10 cellular contexts compared by ENCODE assay signal in genomic region chr16:72008065-72008423, GRCh38. TPM values are rescaled to one million over a fixed set of nuclear protein-coding genes. Genes with fewer than 3 reads are reported as not detected.
DNase-seq lines count a peak whose midpoint lies in the region; ATAC-seq and TF ChIP-seq lines count a peak whose summit lies in the region.
"Not testable (repeated sequence)": the region's sequence is repeated elsewhere in the genome, so short reads cannot be mapped to it uniquely, and the experiment has no call there.
"Had no signal": no experiment of that assay in that cellular context is flagged by ENCODE, and none has a peak within 500 bp of the region (broad histone marks: within the 10 kb centered on the region; RNA-seq: fewer than 3 reads in every experiment).

No MANE protein-coding gene starts in this region.

- not testable (repeated sequence) for H3K4me1 ChIP-seq in HAP-1; Panc1 (ENCODE audit: control insufficient read depth, insufficient read depth, low read length); hepatocyte (ENCODE audit: insufficient read depth)

- in situ Hi-C loops in HAP-1 (cut with MboI; ENCODE audit: low sequenced_read_pairs); Panc1 (cut with HindIII; ENCODE audit: low pct_unique_long_range_greater_than_20kb, low sequenced_read_pairs): not testable (repeated sequence)

- not testable (repeated sequence) for H3K27me3 ChIP-seq in HAP-1 (ENCODE audit: low read depth); Panc1 (ENCODE audit: control insufficient read depth, insufficient read depth, low read length); hepatocyte

- intact Hi-C loops in Panc1 (cut with micrococcal nuclease; ENCODE audit: unreplicated experiment), result not testable (repeated sequence)

- H3K27ac ChIP-seq in Panc1 (ENCODE audit: low read length) (peak overlapping the region; percentile 57), hepatocyte (peak overlapping the region; percentile 22)

- H3K9me3 ChIP-seq in HAP-1; Panc1 (ENCODE audit: control insufficient read depth, insufficient read depth, low read depth, low read length); hepatocyte (ENCODE audit: low read depth): not testable (repeated sequence)

- peak overlapping the region; percentile 71 for H3K4me2 ChIP-seq in hepatocyte

- not testable (repeated sequence) for H3K27me3 Mint-ChIP-seq in activated T-cell treated with anti-CD3 and anti-CD28 coated beads, Interleukin-2, amount 50 U/mL, for 72 hours (ENCODE audit: low read depth); nephron (ENCODE audit: low read depth)
- peaks cover 5 to 14% of the 10 kb centered on the region in 2 donors for H3K27me3 Mint-ChIP-seq in stimulated activated naive B cell treated with anti-CD40 and anti-IgM and Interleukin-4, amounts not matched to agents 10 μg/mL and 1 μg/mL and 100 μg/mL, for 72 hours

- DNase-seq in AG04449 (ENCODE audit: low read depth, low spot score); HAP-1 (ENCODE audit: low spot score in 2 of 2); Panc1 (ENCODE audit: low read depth, low spot score); activated T-cell treated with anti-CD3 and anti-CD28 coated beads, Interleukin-2, amount 50 U/mL, for 72 hours; choroid plexus epithelial cell (ENCODE audit: low read depth); hepatocyte (ENCODE audit: low spot score); stimulated activated naive B cell treated with anti-CD40 and anti-IgM and Interleukin-4, amounts not matched to agents 10 μg/mL and 1 μg/mL and 100 μg/mL, for 72 hours: not testable (repeated sequence)

- not testable (repeated sequence) for H3K36me3 ChIP-seq in HAP-1 (replicated peaks); Panc1 (ENCODE audit: control insufficient read depth, insufficient read depth, low read length); hepatocyte (replicated peaks; ENCODE audit: insufficient read depth, low read depth)

- ATAC-seq in Panc1; activated T-cell treated with anti-CD3 and anti-CD28 coated beads, Interleukin-2, amount 50 U/mL, for 72 hours (replicated peaks in 1 of 2); stimulated activated naive B cell treated with anti-CD40 and anti-IgM and Interleukin-4, amounts not matched to agents 10 μg/mL and 1 μg/mL and 100 μg/mL, for 72 hours (replicated peaks): not testable (repeated sequence)

- H2AFZ ChIP-seq in hepatocyte, result peak overlapping the region; percentile 79

- POLR2A ChIA-PET in AG04449 (lab: Yijun Ruan, JAX); Panc1 (lab: Charles Lee): not testable (repeated sequence)

- not testable (repeated sequence) for BruUV-seq in Panc1 (replicated peaks; lab: Mats Ljungman, UMichigan)

- H3K36me3 Mint-ChIP-seq in activated T-cell treated with anti-CD3 and anti-CD28 coated beads, Interleukin-2, amount 50 U/mL, for 72 hours (ENCODE audit: insufficient read depth in 2 of 2); nephron (ENCODE audit: low read depth): not testable (repeated sequence)
- peaks cover 10 to 22% of the 10 kb centered on the region in 2 donors for H3K36me3 Mint-ChIP-seq in stimulated activated naive B cell treated with anti-CD40 and anti-IgM and Interleukin-4, amounts not matched to agents 10 μg/mL and 1 μg/mL and 100 μg/mL, for 72 hours

- 88% methylated on average over 9 of the region's 9 CpGs for WGBS in hepatocyte (ENCODE audit: low lambda C conversion rate, missing lambda C conversion rate)

- H3K4me3 ChIP-seq in AG04449 (ENCODE audit: low read depth, low read length), result peak overlapping the region; percentile 15
- peak overlapping the region; percentile 97 for H3K4me3 ChIP-seq in HAP-1
- peak overlapping the region; percentile 43 to 94 for H3K4me3 ChIP-seq in Panc1 (ENCODE audit: low read depth in 2 of 2, low read length in 2 of 2)
- peak overlapping the region; percentile 77 for H3K4me3 ChIP-seq in choroid plexus epithelial cell (ENCODE audit: low read depth, low read length)
- H3K4me3 ChIP-seq in hepatocyte, result not testable (repeated sequence)

- TF ChIP-seq CTCF in AG04449 (IDR thresholded peaks at IDR 0.05; ENCODE audit: insufficient read depth, low read length, missing control alignments); Panc1 (IDR thresholded peaks at IDR 0.05); choroid plexus epithelial cell (conservative IDR thresholded peaks at IDR 0.05; ENCODE audit: low read depth, low read length); hepatocyte (IDR thresholded peaks at IDR 0.05; ENCODE audit: poor library complexity); nephron (IDR thresholded peaks at IDR 0.05; ENCODE audit: unreplicated experiment in 3 of 3): not testable (repeated sequence)

- not testable (repeated sequence) for H3K9me2 ChIP-seq in hepatocyte (replicated peaks; ENCODE audit: insufficient read depth)

- H3K27ac Mint-ChIP-seq in activated T-cell treated with anti-CD3 and anti-CD28 coated beads, Interleukin-2, amount 50 U/mL, for 72 hours; nephron: not testable (repeated sequence)
- H3K27ac Mint-ChIP-seq in stimulated activated naive B cell treated with anti-CD40 and anti-IgM and Interleukin-4, amounts not matched to agents 10 μg/mL and 1 μg/mL and 100 μg/mL, for 72 hours, result peak overlapping the region; percentile 97

- not testable (repeated sequence) for H4K20me1 ChIP-seq in hepatocyte (ENCODE audit: insufficient read depth, poor library complexity, severe bottlenecking)

- not testable (repeated sequence) for H3K79me2 ChIP-seq in hepatocyte

- peaks cover 24% of the 10 kb centered on the region for H3K4me1 Mint-ChIP-seq in activated T-cell treated with anti-CD3 and anti-CD28 coated beads, Interleukin-2, amount 50 U/mL, for 72 hours (ENCODE audit: low read depth)
- H3K4me1 Mint-ChIP-seq in nephron, result peaks cover 16% of the 10 kb centered on the region
- peaks cover 11 to 20% of the 10 kb centered on the region in 2 donors for H3K4me1 Mint-ChIP-seq in stimulated activated naive B cell treated with anti-CD40 and anti-IgM and Interleukin-4, amounts not matched to agents 10 μg/mL and 1 μg/mL and 100 μg/mL, for 72 hours

- peak overlapping the region; percentile 89 to 98 for H3K4me3 Mint-ChIP-seq in activated T-cell treated with anti-CD3 and anti-CD28 coated beads, Interleukin-2, amount 50 U/mL, for 72 hours
- peak overlapping the region; percentile 92 to 96 (median 93) for H3K4me3 Mint-ChIP-seq in nephron
- peak overlapping the region; percentile 88 to 94 for H3K4me3 Mint-ChIP-seq in stimulated activated naive B cell treated with anti-CD40 and anti-IgM and Interleukin-4, amounts not matched to agents 10 μg/mL and 1 μg/mL and 100 μg/mL, for 72 hours

- CTCF ChIA-PET in AG04449 (lab: Yijun Ruan, JAX); Panc1 (lab: Charles Lee): not testable (repeated sequence)

- H3K9me3 Mint-ChIP-seq in activated T-cell treated with anti-CD3 and anti-CD28 coated beads, Interleukin-2, amount 50 U/mL, for 72 hours; nephron; stimulated activated naive B cell treated with anti-CD40 and anti-IgM and Interleukin-4, amounts not matched to agents 10 μg/mL and 1 μg/mL and 100 μg/mL, for 72 hours: not testable (repeated sequence)

RNA-seq across cellular contexts. Expression of gene DHODH, which starts 0.5 kb away (rescaled TPM):
- total RNA-seq in Panc1 (2021; ENCODE audit: unreplicated experiment) (8.9 TPM), hepatocyte (4.2 and 6.6 TPM in 2 replicates)
- polyA plus RNA-seq in Panc1 (2012; ENCODE audit: insufficient read length), result 6.1 TPM
- 10 to 100 TPM in 1 of 2 donors, 1 to 10 TPM in 1; 9.8 to 15.0 TPM for total RNA-seq in activated T-cell treated with anti-CD3 and anti-CD28 coated beads, Interleukin-2, amount 50 U/mL, for 72 hours
- polyA plus RNA-seq in hepatocyte, result 5.6 and 6.5 TPM in 2 replicates

RNA-seq across cellular contexts. Expression of gene PKD1L3, which starts 7.8 kb away (rescaled TPM):
- total RNA-seq in Panc1 (2021; ENCODE audit: unreplicated experiment) (not detected), hepatocyte (0.23 TPM in 1 of 2 replicates, not detected in the other)
- polyA plus RNA-seq in Panc1 (2012; ENCODE audit: insufficient read length), result not detected
- under 1 TPM in 1 of 2 donors, not detected in 1; 0.07 TPM for total RNA-seq in activated T-cell treated with anti-CD3 and anti-CD28 coated beads, Interleukin-2, amount 50 U/mL, for 72 hours
- 0.50 TPM in 1 of 2 replicates, not detected in the other for polyA plus RNA-seq in hepatocyte
- total RNA-seq: foreskin keratinocyte had no signal
- polyA plus RNA-seq: foreskin keratinocyte had no signal

RNA-seq across cellular contexts. Expression of gene HP, which starts 46.3 kb away (rescaled TPM):
- total RNA-seq in Panc1 (2021; ENCODE audit: unreplicated experiment), result 7.0 TPM
- not detected for polyA plus RNA-seq in Panc1 (2012; ENCODE audit: insufficient read length)
- total RNA-seq in activated T-cell treated with anti-CD3 and anti-CD28 coated beads, Interleukin-2, amount 50 U/mL, for 72 hours, result not detected
- total RNA-seq in hepatocyte, result 374 and 430 TPM in 2 replicates
- polyA plus RNA-seq in hepatocyte, result 495 and 719 TPM in 2 replicates
- total RNA-seq: foreskin keratinocyte had no signal
- polyA plus RNA-seq: foreskin keratinocyte had no signal

RNA-seq across cellular contexts. Expression of gene HPR, which starts 55.0 kb away (rescaled TPM):
- total RNA-seq in Panc1 (2021; ENCODE audit: unreplicated experiment) (not detected), hepatocyte (16.9 and 19.7 TPM in 2 replicates)
- not detected for polyA plus RNA-seq in Panc1 (2012; ENCODE audit: insufficient read length)
- not detected for total RNA-seq in activated T-cell treated with anti-CD3 and anti-CD28 coated beads, Interleukin-2, amount 50 U/mL, for 72 hours
- 19.2 and 26.6 TPM in 2 replicates for polyA plus RNA-seq in hepatocyte
- total RNA-seq: cerebellum, foreskin keratinocyte had no signal
- polyA plus RNA-seq: foreskin keratinocyte had no signal

Comparison
In these comparisons a context has a peak if more than half of its experiments do, and no peak if none do; other contexts are left out.
1. RNA of gene HP, which starts 46.3 kb away (total RNA-seq): 374 to 430 TPM in hepatocyte; 7.0 TPM in Panc1 (single experiment) and not detected in activated T-cell treated with anti-CD3 and anti-CD28 coated beads, Interleukin-2, amount 50 U/mL, for 72 hours; every median in the first group is over 10 times any median in the second.
2. Peak in every context shown above with its lines, with median percentiles within 50 percentile points of each other: H3K4me3 Mint-ChIP-seq.